18 cellular contexts compared by ENCODE assay signal in genomic region chr7:132232394-132232793, GRCh38.
"Had no signal": no experiment of that assay in that cellular context is flagged by ENCODE, and none has a peak within 500 bp of the region (broad histone marks: within the 10 kb centered on the region; RNA-seq: fewer than 3 reads in every experiment).

No MANE protein-coding gene starts in this region.

- H3K27me3 ChIP-seq: gastroesophageal sphincter, right lobe of liver, testis, tibial nerve had no signal

- H3K9me3 ChIP-seq: gastroesophageal sphincter, right lobe of liver, testis, tibial nerve had no signal

- H3K4me1 ChIP-seq: gastroesophageal sphincter, right lobe of liver, testis, tibial nerve had no signal

- H3K27ac Mint-ChIP-seq: immature natural killer cell; naive B cell; nephron progenitor cell; stimulated activated naive B cell treated with anti-CD40 and anti-IgM and Interleukin-4, amounts not matched to agents 10 μg/mL and 1 μg/mL and 100 μg/mL, for 72 hours; stimulated activated naive CD8-positive, alpha-beta T cell treated with anti-CD3 and anti-CD28 coated beads, Interleukin-15, amount 100 ng/mL, for 72 hours had no signal

- DNase-seq: central memory CD4-positive, alpha-beta T cell; effector CD8-positive, alpha-beta T cell; immature natural killer cell; left colon; mesendoderm; naive B cell; nephron progenitor cell; posterior cingulate gyrus; right lobe of liver; stimulated activated CD4-positive, alpha-beta T cell treated with anti-CD3 and anti-CD28 coated beads, Interleukin-2, amount 100 ng/mL, for 24 hours; stimulated activated CD4-positive, alpha-beta T cell treated with anti-CD3 and anti-CD28 coated beads, Interleukin-4, amount 100 ng/mL, for 4 hours; stimulated activated naive B cell treated with anti-CD40 and anti-IgM and Interleukin-4, amounts not matched to agents 10 μg/mL and 1 μg/mL and 100 μg/mL, for 72 hours; stimulated activated naive CD8-positive, alpha-beta T cell treated with anti-CD3 and anti-CD28 coated beads, Interleukin-15, amount 100 ng/mL, for 72 hours; testis had no signal

- H3K36me3 Mint-ChIP-seq: naive B cell; stimulated activated naive B cell treated with anti-CD40 and anti-IgM and Interleukin-4, amounts not matched to agents 10 μg/mL and 1 μg/mL and 100 μg/mL, for 72 hours had no signal

- H3K36me3 ChIP-seq: gastroesophageal sphincter, right lobe of liver, tibial nerve had no signal

- H3K4me3 ChIP-seq: coronary artery, gastroesophageal sphincter, right lobe of liver, skin epidermis, testis, tibial nerve had no signal

- H3K9me3 Mint-ChIP-seq: immature natural killer cell; nephron progenitor cell; stimulated activated naive B cell treated with anti-CD40 and anti-IgM and Interleukin-4, amounts not matched to agents 10 μg/mL and 1 μg/mL and 100 μg/mL, for 72 hours; stimulated activated naive CD8-positive, alpha-beta T cell treated with anti-CD3 and anti-CD28 coated beads, Interleukin-15, amount 100 ng/mL, for 72 hours had no signal

- H3K4me1 Mint-ChIP-seq: immature natural killer cell; naive B cell; stimulated activated naive B cell treated with anti-CD40 and anti-IgM and Interleukin-4, amounts not matched to agents 10 μg/mL and 1 μg/mL and 100 μg/mL, for 72 hours; stimulated activated naive CD8-positive, alpha-beta T cell treated with anti-CD3 and anti-CD28 coated beads, Interleukin-15, amount 100 ng/mL, for 72 hours had no signal

- H3K4me3 Mint-ChIP-seq: immature natural killer cell; naive B cell; nephron progenitor cell; stimulated activated naive B cell treated with anti-CD40 and anti-IgM and Interleukin-4, amounts not matched to agents 10 μg/mL and 1 μg/mL and 100 μg/mL, for 72 hours; stimulated activated naive CD8-positive, alpha-beta T cell treated with anti-CD3 and anti-CD28 coated beads, Interleukin-15, amount 100 ng/mL, for 72 hours had no signal

- H3K27ac ChIP-seq: coronary artery, gastroesophageal sphincter, right lobe of liver, skin epidermis, testis, tibial nerve had no signal
